ENCODE assay signal across 1 cellular context in the genomic region with DNA sequence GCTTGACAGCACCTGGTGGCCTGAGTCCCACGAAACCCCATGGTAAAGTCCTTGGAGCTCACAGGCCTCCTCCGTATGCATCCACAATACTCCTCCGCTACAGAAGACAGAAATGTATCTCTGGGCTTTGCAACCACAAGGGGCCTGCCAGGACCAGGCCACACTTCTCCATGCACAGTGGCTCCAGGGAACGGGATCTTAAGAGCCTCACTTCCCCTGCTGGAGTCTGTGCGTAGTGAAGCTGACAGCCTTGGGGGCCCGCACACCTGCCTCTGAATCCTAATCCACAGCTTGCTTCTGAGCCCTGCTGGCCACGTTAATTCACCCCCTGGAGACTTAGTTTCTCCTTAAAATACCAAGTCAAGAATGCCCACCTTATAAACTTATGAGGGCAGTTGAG.
TF ChIP-seq lines count a peak whose summit lies in the region.

No MANE protein-coding gene starts in this region.

TF ChIP-seq in GM23338, 12 proteins besides CTCF, POLR2A, EP300 and RAD21 (continued from another document):
- TF ChIP-seq, protein P1, sequence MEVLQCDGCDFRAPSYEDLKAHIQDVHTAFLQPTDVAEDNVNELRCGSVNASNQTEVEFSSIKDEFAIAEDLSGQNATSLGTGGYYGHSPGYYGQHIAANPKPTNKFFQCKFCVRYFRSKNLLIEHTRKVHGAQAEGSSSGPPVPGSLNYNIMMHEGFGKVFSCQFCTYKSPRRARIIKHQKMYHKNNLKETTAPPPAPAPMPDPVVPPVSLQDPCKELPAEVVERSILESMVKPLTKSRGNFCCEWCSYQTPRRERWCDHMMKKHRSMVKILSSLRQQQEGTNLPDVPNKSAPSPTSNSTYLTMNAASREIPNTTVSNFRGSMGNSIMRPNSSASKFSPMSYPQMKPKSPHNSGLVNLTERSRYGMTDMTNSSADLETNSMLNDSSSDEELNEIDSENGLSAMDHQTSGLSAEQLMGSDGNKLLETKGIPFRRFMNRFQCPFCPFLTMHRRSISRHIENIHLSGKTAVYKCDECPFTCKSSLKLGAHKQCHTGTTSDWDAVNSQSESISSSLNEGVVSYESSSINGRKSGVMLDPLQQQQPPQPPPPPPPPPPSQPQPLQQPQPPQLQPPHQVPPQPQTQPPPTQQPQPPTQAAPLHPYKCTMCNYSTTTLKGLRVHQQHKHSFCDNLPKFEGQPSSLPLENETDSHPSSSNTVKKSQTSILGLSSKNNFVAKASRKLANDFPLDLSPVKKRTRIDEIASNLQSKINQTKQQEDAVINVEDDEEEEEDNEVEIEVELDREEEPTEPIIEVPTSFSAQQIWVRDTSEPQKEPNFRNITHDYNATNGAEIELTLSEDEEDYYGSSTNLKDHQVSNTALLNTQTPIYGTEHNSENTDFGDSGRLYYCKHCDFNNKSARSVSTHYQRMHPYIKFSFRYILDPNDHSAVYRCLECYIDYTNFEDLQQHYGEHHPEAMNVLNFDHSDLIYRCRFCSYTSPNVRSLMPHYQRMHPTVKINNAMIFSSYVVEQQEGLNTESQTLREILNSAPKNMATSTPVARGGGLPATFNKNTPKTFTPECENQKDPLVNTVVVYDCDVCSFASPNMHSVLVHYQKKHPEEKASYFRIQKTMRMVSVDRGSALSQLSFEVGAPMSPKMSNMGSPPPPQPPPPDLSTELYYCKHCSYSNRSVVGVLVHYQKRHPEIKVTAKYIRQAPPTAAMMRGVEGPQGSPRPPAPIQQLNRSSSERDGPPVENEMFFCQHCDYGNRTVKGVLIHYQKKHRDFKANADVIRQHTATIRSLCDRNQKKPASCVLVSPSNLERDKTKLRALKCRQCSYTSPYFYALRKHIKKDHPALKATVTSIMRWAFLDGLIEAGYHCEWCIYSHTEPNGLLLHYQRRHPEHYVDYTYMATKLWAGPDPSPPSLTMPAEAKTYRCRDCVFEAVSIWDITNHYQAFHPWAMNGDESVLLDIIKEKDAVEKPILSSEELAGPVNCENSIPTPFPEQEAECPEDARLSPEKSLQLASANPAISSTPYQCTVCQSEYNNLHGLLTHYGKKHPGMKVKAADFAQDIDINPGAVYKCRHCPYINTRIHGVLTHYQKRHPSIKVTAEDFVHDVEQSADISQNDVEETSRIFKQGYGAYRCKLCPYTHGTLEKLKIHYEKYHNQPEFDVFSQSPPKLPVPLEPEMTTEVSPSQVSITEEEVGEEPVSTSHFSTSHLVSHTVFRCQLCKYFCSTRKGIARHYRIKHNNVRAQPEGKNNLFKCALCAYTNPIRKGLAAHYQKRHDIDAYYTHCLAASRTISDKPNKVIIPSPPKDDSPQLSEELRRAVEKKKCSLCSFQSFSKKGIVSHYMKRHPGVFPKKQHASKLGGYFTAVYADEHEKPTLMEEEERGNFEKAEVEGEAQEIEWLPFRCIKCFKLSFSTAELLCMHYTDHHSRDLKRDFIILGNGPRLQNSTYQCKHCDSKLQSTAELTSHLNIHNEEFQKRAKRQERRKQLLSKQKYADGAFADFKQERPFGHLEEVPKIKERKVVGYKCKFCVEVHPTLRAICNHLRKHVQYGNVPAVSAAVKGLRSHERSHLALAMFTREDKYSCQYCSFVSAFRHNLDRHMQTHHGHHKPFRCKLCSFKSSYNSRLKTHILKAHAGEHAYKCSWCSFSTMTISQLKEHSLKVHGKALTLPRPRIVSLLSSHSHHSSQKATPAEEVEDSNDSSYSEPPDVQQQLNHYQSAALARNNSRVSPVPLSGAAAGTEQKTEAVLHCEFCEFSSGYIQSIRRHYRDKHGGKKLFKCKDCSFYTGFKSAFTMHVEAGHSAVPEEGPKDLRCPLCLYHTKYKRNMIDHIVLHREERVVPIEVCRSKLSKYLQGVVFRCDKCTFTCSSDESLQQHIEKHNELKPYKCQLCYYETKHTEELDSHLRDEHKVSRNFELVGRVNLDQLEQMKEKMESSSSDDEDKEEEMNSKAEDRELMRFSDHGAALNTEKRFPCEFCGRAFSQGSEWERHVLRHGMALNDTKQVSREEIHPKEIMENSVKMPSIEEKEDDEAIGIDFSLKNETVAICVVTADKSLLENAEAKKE (CRISPR knock-in tag; IDR thresholded peaks at IDR 0.05) = no peak
- TF ChIP-seq EZH2 (IDR thresholded peaks at IDR 0.05; ENCODE audit: low read depth, unreplicated experiment) = no peak
- TF ChIP-seq, protein P2, sequence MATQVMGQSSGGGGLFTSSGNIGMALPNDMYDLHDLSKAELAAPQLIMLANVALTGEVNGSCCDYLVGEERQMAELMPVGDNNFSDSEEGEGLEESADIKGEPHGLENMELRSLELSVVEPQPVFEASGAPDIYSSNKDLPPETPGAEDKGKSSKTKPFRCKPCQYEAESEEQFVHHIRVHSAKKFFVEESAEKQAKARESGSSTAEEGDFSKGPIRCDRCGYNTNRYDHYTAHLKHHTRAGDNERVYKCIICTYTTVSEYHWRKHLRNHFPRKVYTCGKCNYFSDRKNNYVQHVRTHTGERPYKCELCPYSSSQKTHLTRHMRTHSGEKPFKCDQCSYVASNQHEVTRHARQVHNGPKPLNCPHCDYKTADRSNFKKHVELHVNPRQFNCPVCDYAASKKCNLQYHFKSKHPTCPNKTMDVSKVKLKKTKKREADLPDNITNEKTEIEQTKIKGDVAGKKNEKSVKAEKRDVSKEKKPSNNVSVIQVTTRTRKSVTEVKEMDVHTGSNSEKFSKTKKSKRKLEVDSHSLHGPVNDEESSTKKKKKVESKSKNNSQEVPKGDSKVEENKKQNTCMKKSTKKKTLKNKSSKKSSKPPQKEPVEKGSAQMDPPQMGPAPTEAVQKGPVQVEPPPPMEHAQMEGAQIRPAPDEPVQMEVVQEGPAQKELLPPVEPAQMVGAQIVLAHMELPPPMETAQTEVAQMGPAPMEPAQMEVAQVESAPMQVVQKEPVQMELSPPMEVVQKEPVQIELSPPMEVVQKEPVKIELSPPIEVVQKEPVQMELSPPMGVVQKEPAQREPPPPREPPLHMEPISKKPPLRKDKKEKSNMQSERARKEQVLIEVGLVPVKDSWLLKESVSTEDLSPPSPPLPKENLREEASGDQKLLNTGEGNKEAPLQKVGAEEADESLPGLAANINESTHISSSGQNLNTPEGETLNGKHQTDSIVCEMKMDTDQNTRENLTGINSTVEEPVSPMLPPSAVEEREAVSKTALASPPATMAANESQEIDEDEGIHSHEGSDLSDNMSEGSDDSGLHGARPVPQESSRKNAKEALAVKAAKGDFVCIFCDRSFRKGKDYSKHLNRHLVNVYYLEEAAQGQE (IDR thresholded peaks at IDR 0.05; ENCODE audit: unreplicated experiment) = no peak
